In the genomic region with DNA sequence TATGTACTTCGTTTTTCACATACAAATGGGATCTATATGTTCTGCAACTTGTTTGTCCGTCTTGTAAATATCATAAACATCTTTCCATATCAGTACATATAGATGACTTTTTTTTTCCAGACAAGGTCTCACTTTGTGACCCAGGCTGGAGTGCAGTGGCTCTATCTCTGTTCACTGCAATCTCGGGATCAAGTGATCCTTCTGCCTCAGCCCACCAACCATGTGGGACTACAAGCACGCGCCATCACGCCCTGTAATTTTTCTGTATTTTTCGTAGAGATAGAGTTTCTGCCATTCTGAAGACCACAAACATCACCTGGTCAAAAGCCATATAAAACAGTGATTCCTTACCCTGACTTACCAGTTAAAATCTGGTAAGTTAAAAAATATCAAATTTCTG, we compare ENCODE assay signal across 12 cellular contexts. TPM values are rescaled to one million over a fixed set of nuclear protein-coding genes. Genes with fewer than 3 reads are reported as not detected.
DNase-seq lines count a peak whose midpoint lies in the region; ATAC-seq and TF ChIP-seq lines count a peak whose summit lies in the region.
"Had no signal": no experiment of that assay in that cellular context is flagged by ENCODE, and none has a peak within 500 bp of the region (broad histone marks: within the 10 kb centered on the region; RNA-seq: fewer than 3 reads in every experiment).

No MANE protein-coding gene starts in this region.

- peak overlapping the region; percentile 93 for H3K4me2 ChIP-seq in HCT116 (ENCODE audit: low read length)

- H3K4me3 ChIP-seq in HCT116 (replicated peaks in 1 of 2; ENCODE audit: low read depth in 1 of 2, low read length in 2 of 2) (peak overlapping the region; percentile 48 to 97), RWPE2 (ENCODE audit: severe bottlenecking) (peak overlapping the region; percentile 73), fibroblast of mammary gland (ENCODE audit: control insufficient read depth, low read depth, low read length) (peak overlapping the region; percentile 65)

- no peaks in the 10 kb centered on the region for H3K27me3 Mint-ChIP-seq in stimulated activated memory B cell treated with anti-CD40 and anti-IgM and Interleukin-4, amounts not matched to agents 10 μg/mL and 1 μg/mL and 100 μg/mL, for 72 hours

- H3K27ac ChIP-seq in HCT116 (ENCODE audit: low read depth, low read length) (peak overlapping the region; percentile 89), RWPE2 (ENCODE audit: poor library complexity, severe bottlenecking) (peak overlapping the region; percentile 93)

- intact Hi-C loops in HCT116 (cut with micrococcal nuclease): no loop called here

- H3K9me3 ChIP-seq in HCT116 (ENCODE audit: control insufficient read depth in 1 of 2, insufficient read depth in 1 of 2, low read depth in 1 of 2, low read length in 2 of 2) (no peaks in the 10 kb centered on the region), RWPE2 (ENCODE audit: severe bottlenecking) (peaks cover 2% of the 10 kb centered on the region)

- H3K36me3 ChIP-seq in HCT116 (ENCODE audit: control insufficient read depth in 1 of 2, insufficient read depth in 2 of 2, low read length in 2 of 2) (peaks cover 9 to 29% of the 10 kb centered on the region in 2 experiments), RWPE2 (ENCODE audit: low read depth) (peaks cover 26% of the 10 kb centered on the region)

- peaks cover 23% of the 10 kb centered on the region; the same call in 1 of the 2 replicates for H4K20me1 ChIP-seq in HCT116 (ENCODE audit: insufficient read depth)

- peaks cover 10 to 42% of the 10 kb centered on the region in 2 experiments; a peak in 3 of 4 replicates for H3K4me1 ChIP-seq in HCT116 (ENCODE audit: control insufficient read depth in 1 of 2, insufficient read depth in 2 of 2, low read length in 2 of 2)
- peaks cover 8% of the 10 kb centered on the region for H3K4me1 ChIP-seq in RWPE2 (ENCODE audit: insufficient read depth, poor library complexity, severe bottlenecking)

- H3K9ac ChIP-seq in HCT116 (ENCODE audit: low read length): peak overlapping the region; percentile 98

- H3K79me2 ChIP-seq in HCT116 (ENCODE audit: insufficient read depth, low read length): peaks cover 57% of the 10 kb centered on the region

- H3K27ac Mint-ChIP-seq in stimulated activated memory B cell treated with anti-CD40 and anti-IgM and Interleukin-4, amounts not matched to agents 10 μg/mL and 1 μg/mL and 100 μg/mL, for 72 hours: no peak overlapping the region

- no TSS peak for BruUV-seq in HCT116 (replicated peaks; lab: Mats Ljungman, UMichigan)

- no peak overlapping the region for H3K4me3 Mint-ChIP-seq in stimulated activated memory B cell treated with anti-CD40 and anti-IgM and Interleukin-4, amounts not matched to agents 10 μg/mL and 1 μg/mL and 100 μg/mL, for 72 hours

- POLR2A ChIA-PET in HCT116 (lab: Charles Lee): no interaction called here

- peaks cover 17% of the 10 kb centered on the region for H3K4me1 Mint-ChIP-seq in stimulated activated memory B cell treated with anti-CD40 and anti-IgM and Interleukin-4, amounts not matched to agents 10 μg/mL and 1 μg/mL and 100 μg/mL, for 72 hours

- TF ChIP-seq CTCF in HCT116 (IDR thresholded peaks at IDR 0.05 in 2 of 3, conservative IDR thresholded peaks at IDR 0.05 in 1 of 3; ENCODE audit: borderline replicate concordance in 1 of 3, insufficient read depth in 1 of 3, low read depth in 2 of 3, low read length in 2 of 3) (no peak), RWPE2 (IDR thresholded peaks at IDR 0.05; ENCODE audit: poor library complexity, severe bottlenecking) (no peak), fibroblast of mammary gland (conservative IDR thresholded peaks at IDR 0.05; ENCODE audit: control insufficient read depth, insufficient read depth, low read depth, low read length) (no peak)

- DNase-seq in AML-193 (lab: John Stamatoyannopoulos, UW) (peak; percentile 40 to 56), HCT116 (ENCODE audit: low read depth, low spot score) (no peak), RWPE2 (ENCODE audit: low spot score) (no peak), fibroblast of mammary gland (ENCODE audit: low read depth) (peak; percentile 7), NCI-H146 (lab: John Stamatoyannopoulos, UW) (no peak), GM19238 (ENCODE audit: insufficient read length, low spot score) (no peak)
- DNase-seq: activated CD8-positive, alpha-beta memory T cell treated with anti-CD3 and anti-CD28 coated beads, Interleukin-2, amount 50 U/mL, for 4 hours; dermis blood vessel endothelial cell; NK-92 treated with Interleukin-12 subunit alpha and Interleukin-12 subunit beta, amount 100 ng/mL, for 24 hours had no signal

- no peak for TF ChIP-seq POLR2A in HCT116 (IDR thresholded peaks at IDR 0.05; ENCODE audit: borderline replicate concordance, extremely low read depth, insufficient read depth, insufficient read length)

- no peak overlapping the region for H2AFZ ChIP-seq in HCT116 (ENCODE audit: low read depth, low read length, poor library complexity, severe bottlenecking)

- H3K9me3 Mint-ChIP-seq in stimulated activated memory B cell treated with anti-CD40 and anti-IgM and Interleukin-4, amounts not matched to agents 10 μg/mL and 1 μg/mL and 100 μg/mL, for 72 hours: no peaks in the 10 kb centered on the region

- RAD21 ChIA-PET in HCT116 (lab: Charles Lee; ENCODE audit: low non-redundant PET in 1 of 2, low total read pairs in 2 of 2, uncharacterized antibody in 2 of 2, unreplicated experiment in 2 of 2): no interaction called here

- no peak for ATAC-seq in HCT116
- ATAC-seq in RWPE2 (ENCODE audit: low read depth): no peak
- ATAC-seq in stimulated activated memory B cell treated with anti-CD40 and anti-IgM and Interleukin-4, amounts not matched to agents 10 μg/mL and 1 μg/mL and 100 μg/mL, for 72 hours: no peak
- ATAC-seq in GM21786 (IDR thresholded peaks at IDR 0.05; ENCODE audit: unreplicated experiment): no peak
- ATAC-seq: left lobe of liver had no signal

- H3K27me3 ChIP-seq in HCT116 (ENCODE audit: insufficient read depth, low read length): no peaks in the 10 kb centered on the region
- no peaks in the 10 kb centered on the region for H3K27me3 ChIP-seq in RWPE2 (ENCODE audit: insufficient read depth, poor library complexity, severe bottlenecking)

- TF ChIP-seq RAD21 in HCT116 (IDR thresholded peaks at IDR 0.05; ENCODE audit: low read depth): no peak

- H3K36me3 Mint-ChIP-seq in stimulated activated memory B cell treated with anti-CD40 and anti-IgM and Interleukin-4, amounts not matched to agents 10 μg/mL and 1 μg/mL and 100 μg/mL, for 72 hours: peaks cover 30% of the 10 kb centered on the region

- CTCF ChIA-PET in HCT116 (lab: Charles Lee): no interaction called here

- H3K9me2 ChIP-seq in HCT116 (ENCODE audit: insufficient read depth): no peaks in the 10 kb centered on the region

TF ChIP-seq in HCT116, 20 proteins besides CTCF, POLR2A, EP300 and RAD21:
- TF ChIP-seq EZH2phosphoT487 (IDR thresholded peaks at IDR 0.05; ENCODE audit: borderline replicate concordance) (no peak), ATF3 (IDR thresholded peaks at IDR 0.05) (no peak), ZFX (IDR thresholded peaks at IDR 0.05) (no peak), EZH2 (IDR thresholded peaks at IDR 0.05) (no peak), SP1 (IDR thresholded peaks at IDR 0.05; ENCODE audit: low read depth) (no peak), CBX3 (IDR thresholded peaks at IDR 0.05; ENCODE audit: low read depth) (no peak), ZBTB33 (IDR thresholded peaks at IDR 0.05; ENCODE audit: extremely low read depth, insufficient replicate concordance, low read length) (no peak), CEBPB (IDR thresholded peaks at IDR 0.05; ENCODE audit: low read depth) (no peak), JUND (IDR thresholded peaks at IDR 0.05) (no peak), SRF (IDR thresholded peaks at IDR 0.05; ENCODE audit: low read depth) (no peak), SIN3A (IDR thresholded peaks at IDR 0.05; ENCODE audit: low read depth) (no peak), TCF7L2 (IDR thresholded peaks at IDR 0.05; ENCODE audit: borderline replicate concordance, extremely low read depth, insufficient read depth, insufficient read length) (no peak), ZNF274 (IDR thresholded peaks at IDR 0.05; ENCODE audit: low read depth, low read length) (no peak), ELF1 (IDR thresholded peaks at IDR 0.05; ENCODE audit: borderline replicate concordance, low read depth) (no peak)
TF ChIP-seq in HCT116: peak in this region for 0.

RNA-seq across cellular contexts. Expression of gene SYNCRIP, which starts 37.7 kb away (rescaled TPM):
- total RNA-seq in HCT116 (2021; ENCODE audit: unreplicated experiment): 189 TPM
- polyA plus RNA-seq in HCT116 (2012): 59.2 and 79.4 TPM in 2 replicates

Comparison
In these comparisons a context has a peak if more than half of its experiments do, and no peak if none do; other contexts are left out.
1. DNase-seq: peak in AML-193 (2 of 2) and fibroblast of mammary gland (single experiment); none in HCT116 (single experiment), RWPE2 (single experiment), NCI-H146 (single experiment) and GM19238 (single experiment).
2. Peak in every context shown above with its lines, with median percentiles within 50 percentile points of each other: H3K4me3 ChIP-seq.